In the genomic region with DNA sequence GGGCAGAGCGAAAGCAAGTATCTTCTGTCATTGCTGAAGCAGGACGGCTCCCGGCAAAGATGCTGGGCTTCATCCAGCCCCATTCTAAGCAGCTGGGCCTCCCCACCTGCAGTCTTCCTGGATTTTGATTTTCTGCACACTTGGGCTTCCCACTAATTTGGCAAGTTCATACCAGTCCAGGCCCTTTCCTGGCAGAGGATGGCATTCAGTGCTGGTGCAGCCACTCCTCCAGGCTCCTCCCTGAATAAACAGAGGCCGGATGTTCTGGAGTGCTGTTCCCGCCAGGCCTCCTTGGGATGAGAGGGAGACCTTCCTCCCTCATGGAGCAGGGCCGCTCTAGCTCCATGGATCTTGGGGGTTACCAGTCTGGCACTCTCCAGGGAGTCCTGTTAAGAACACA, we compare ENCODE assay signal across 8 cellular contexts. TPM values are rescaled to one million over a fixed set of nuclear protein-coding genes. Genes with fewer than 3 reads are reported as not detected.
DNase-seq lines count a peak whose midpoint lies in the region; ATAC-seq and TF ChIP-seq lines count a peak whose summit lies in the region.

No MANE protein-coding gene starts in this region.

- no peaks in the 10 kb centered on the region for H3K9me3 ChIP-seq in subcutaneous abdominal adipose tissue (ENCODE audit: control insufficient read depth in 5 of 5, low read length in 5 of 5)

- H3K9me3 Mint-ChIP-seq in WTC11, result no peaks in the 10 kb centered on the region

- H3K27ac ChIP-seq in subcutaneous abdominal adipose tissue (ENCODE audit: low read depth, low read length), result peak overlapping the region; percentile 99

- no peaks in the 10 kb centered on the region; the same call in 1 of the 2 replicates for H3K27me3 Mint-ChIP-seq in WTC11 (ENCODE audit: low read depth)

- POLR2A ChIA-PET in WTC11 (lab: Charles Lee), result no interaction called here

- peak overlapping the region; percentile 34; the same call in 1 of the 2 replicates for H3K27ac Mint-ChIP-seq in WTC11

- DNase-seq in SHP77 (lab: John Stamatoyannopoulos, UW) (peak; percentile 38 to 76), SHP77 treated with DMSO at 0.1 percent for 48 hours (lab: John Stamatoyannopoulos, UW) (no peak), WTC11 (ENCODE audit: low spot score) (no peak), hepatic stellate cell (ENCODE audit: low spot score) (peak; percentile 50), hippocampal formation (lab: John Stamatoyannopoulos, UW) (no peak)

- H3K9ac ChIP-seq in subcutaneous abdominal adipose tissue (ENCODE audit: low read length in 5 of 5), result peak overlapping the region in 1 of 5 donors; percentile 19

- H3K4me1 Mint-ChIP-seq in WTC11, result peaks cover 48% of the 10 kb centered on the region

- H3K4me3 Mint-ChIP-seq in WTC11, result no peak overlapping the region

- ATAC-seq in WTC11 (no peak), HG02798 (IDR thresholded peaks at IDR 0.05; ENCODE audit: poor library complexity, unreplicated experiment) (no peak), GM21367 (IDR thresholded peaks at IDR 0.05; ENCODE audit: unreplicated experiment) (no peak)

- peaks cover 8 to 75% (median 68%) of the 10 kb centered on the region in 5 donors for H3K4me1 ChIP-seq in subcutaneous abdominal adipose tissue (ENCODE audit: control insufficient read depth in 5 of 5, insufficient read depth in 5 of 5, low read length in 5 of 5)

- no peak for TF ChIP-seq CTCF in WTC11 (IDR thresholded peaks at IDR 0.05)

- H3K36me3 ChIP-seq in subcutaneous abdominal adipose tissue (ENCODE audit: control insufficient read depth in 5 of 5, insufficient read depth in 5 of 5, low read length in 5 of 5), result peaks cover 0 to 16% (median 0%) of the 10 kb centered on the region in 5 donors

- H3K4me3 ChIP-seq in subcutaneous abdominal adipose tissue (ENCODE audit: low read depth in 1 of 5, low read length in 5 of 5), result peak overlapping the region; percentile 23 to 94 (median 68)

- CTCF ChIA-PET in WTC11 (lab: Charles Lee), result interaction anchor here (1.4 to 1.9 kb wide), 3 partner anchors 11 to 72 kb away, joined by 3 to 8 read pairs (median 6); a partner anchor contains a TSS

- peaks cover 5% of the 10 kb centered on the region for H3K36me3 Mint-ChIP-seq in WTC11

- H3K27me3 ChIP-seq in subcutaneous abdominal adipose tissue (ENCODE audit: control insufficient read depth in 5 of 5, insufficient read depth in 4 of 5, low read length in 5 of 5), result no peaks in the 10 kb centered on the region

TF ChIP-seq in WTC11, 78 proteins besides CTCF, POLR2A, EP300 and RAD21:
- TF ChIP-seq OVOL2 (CRISPR knock-in tag; IDR thresholded peaks at IDR 0.05; ENCODE audit: borderline replicate concordance), result no peak
- TF ChIP-seq, protein P1, sequence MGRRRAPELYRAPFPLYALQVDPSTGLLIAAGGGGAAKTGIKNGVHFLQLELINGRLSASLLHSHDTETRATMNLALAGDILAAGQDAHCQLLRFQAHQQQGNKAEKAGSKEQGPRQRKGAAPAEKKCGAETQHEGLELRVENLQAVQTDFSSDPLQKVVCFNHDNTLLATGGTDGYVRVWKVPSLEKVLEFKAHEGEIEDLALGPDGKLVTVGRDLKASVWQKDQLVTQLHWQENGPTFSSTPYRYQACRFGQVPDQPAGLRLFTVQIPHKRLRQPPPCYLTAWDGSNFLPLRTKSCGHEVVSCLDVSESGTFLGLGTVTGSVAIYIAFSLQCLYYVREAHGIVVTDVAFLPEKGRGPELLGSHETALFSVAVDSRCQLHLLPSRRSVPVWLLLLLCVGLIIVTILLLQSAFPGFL (CRISPR knock-in tag; IDR thresholded peaks at IDR 0.05; ENCODE audit: borderline replicate concordance), result no peak
- TF ChIP-seq FOXP1 (CRISPR knock-in tag; IDR thresholded peaks at IDR 0.05; ENCODE audit: borderline replicate concordance), result no peak
- TF ChIP-seq EMX1 (CRISPR knock-in tag; IDR thresholded peaks at IDR 0.05), result no peak

RNA-seq across cellular contexts. Expression of a gene that starts 3.4 kb away (rescaled TPM):
- 15.7 to 16.8 TPM (median 15.9 TPM) in 3 replicates for total RNA-seq in WTC11 (2021)

RNA-seq across cellular contexts. Expression of a gene that starts 57.8 kb away (rescaled TPM):
- 170 to 178 TPM (median 176 TPM) in 3 replicates for total RNA-seq in WTC11 (2021)

Comparison
In these comparisons a context has a peak if more than half of its experiments do, and no peak if none do; other contexts are left out.
1. DNase-seq: peak in SHP77 (2 of 2) and hepatic stellate cell (single experiment); none in SHP77 treated with DMSO at 0.1 percent for 48 hours (single experiment), WTC11 (single experiment) and hippocampal formation (0 of 2).